In the genomic region with DNA sequence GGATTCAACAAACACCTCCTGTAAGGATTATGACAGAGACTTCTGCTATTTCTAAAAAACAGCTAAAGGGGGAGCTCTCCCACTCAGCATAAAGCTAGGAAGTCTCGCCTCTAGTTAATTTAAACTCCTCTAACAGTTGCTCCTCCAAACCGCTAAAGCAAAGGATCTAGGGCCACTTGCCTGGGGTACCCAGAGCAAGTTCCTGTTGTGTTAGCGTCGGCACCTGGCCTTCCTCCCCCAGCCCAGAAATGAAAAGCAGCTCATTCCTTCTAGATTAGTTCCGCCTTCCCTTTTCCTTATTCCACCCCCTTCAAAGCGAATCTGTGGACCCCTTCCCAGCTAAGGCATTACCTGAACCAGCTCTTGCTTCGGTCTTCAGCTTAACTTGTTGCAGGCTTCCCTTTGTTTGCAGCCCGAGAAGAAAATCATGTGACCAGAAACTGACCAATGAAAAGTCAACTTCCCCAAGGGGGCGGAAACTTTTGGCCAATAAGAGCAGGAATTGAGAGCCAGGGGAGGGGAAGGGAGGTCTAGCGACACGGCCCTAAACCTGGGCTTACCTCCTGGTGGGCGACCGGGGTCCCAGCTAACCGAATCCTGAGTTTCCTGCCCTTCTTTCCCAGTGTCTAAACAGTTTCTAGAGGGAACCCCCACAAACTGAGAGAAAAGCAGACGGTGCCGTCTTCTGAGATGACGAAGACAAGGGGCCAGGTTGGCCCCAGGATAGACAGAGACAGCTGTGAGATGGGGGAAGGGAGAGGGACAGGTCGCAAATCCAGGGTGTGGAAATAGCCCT, we compare ENCODE assay signal across 8 cellular contexts. TPM values are rescaled to one million over a fixed set of nuclear protein-coding genes. Genes with fewer than 3 reads are reported as not detected.
A peak's percentile ranks its signal among the peaks of the same experiment; 100 is the strongest.
DNase-seq lines count a peak whose midpoint lies in the region; ATAC-seq and TF ChIP-seq lines count a peak whose summit lies in the region.

A gene with protein sequence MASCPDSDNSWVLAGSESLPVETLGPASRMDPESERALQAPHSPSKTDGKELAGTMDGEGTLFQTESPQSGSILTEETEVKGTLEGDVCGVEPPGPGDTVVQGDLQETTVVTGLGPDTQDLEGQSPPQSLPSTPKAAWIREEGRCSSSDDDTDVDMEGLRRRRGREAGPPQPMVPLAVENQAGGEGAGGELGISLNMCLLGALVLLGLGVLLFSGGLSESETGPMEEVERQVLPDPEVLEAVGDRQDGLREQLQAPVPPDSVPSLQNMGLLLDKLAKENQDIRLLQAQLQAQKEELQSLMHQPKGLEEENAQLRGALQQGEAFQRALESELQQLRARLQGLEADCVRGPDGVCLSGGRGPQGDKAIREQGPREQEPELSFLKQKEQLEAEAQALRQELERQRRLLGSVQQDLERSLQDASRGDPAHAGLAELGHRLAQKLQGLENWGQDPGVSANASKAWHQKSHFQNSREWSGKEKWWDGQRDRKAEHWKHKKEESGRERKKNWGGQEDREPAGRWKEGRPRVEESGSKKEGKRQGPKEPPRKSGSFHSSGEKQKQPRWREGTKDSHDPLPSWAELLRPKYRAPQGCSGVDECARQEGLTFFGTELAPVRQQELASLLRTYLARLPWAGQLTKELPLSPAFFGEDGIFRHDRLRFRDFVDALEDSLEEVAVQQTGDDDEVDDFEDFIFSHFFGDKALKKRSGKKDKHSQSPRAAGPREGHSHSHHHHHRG (minus strand): TSS at position 382 of the 796 bp plus-strand sequence. CDS start 2,378 bp downstream, outside the sequence.

- H3K27me3 ChIP-seq in colonic mucosa = no peaks in the 10 kb centered on the region

- peak; percentile 45 for ATAC-seq in HG03565 (IDR thresholded peaks at IDR 0.05; ENCODE audit: unreplicated experiment)

- H3K4me1 Mint-ChIP-seq in activated CD4-positive, alpha-beta T cell treated with anti-CD3 and anti-CD28 coated beads, Interleukin-2, amount 10 ng/mL, durations not matched to agents 24 days and 14 days = peaks cover 63% of the 10 kb centered on the region

- H3K9me3 Mint-ChIP-seq in activated CD4-positive, alpha-beta T cell treated with anti-CD3 and anti-CD28 coated beads, Interleukin-2, amount 10 ng/mL, durations not matched to agents 24 days and 14 days = no peaks in the 10 kb centered on the region

- H3K27ac Mint-ChIP-seq in activated CD4-positive, alpha-beta T cell treated with anti-CD3 and anti-CD28 coated beads, Interleukin-2, amount 10 ng/mL, durations not matched to agents 24 days and 14 days = peak within 1 kb of the TSS; percentile 96

- H3K27ac ChIP-seq in colonic mucosa = peak within 1 kb of the TSS; percentile 72

- peak; percentile 85 for DNase-seq in AG10803 (ENCODE audit: low read depth)
- DNase-seq in NCI-H69 (lab: John Stamatoyannopoulos, UW) = peak; percentile 94
- DNase-seq in activated CD4-positive, alpha-beta T cell treated with anti-CD3 and anti-CD28 coated beads, Interleukin-2, amount 10 ng/mL, durations not matched to agents 24 days and 14 days = peak; percentile 97
- peak; percentile 92 for DNase-seq in colonic mucosa
- DNase-seq in kidney tubule cell (ENCODE audit: low spot score) = peak; percentile 90
- DNase-seq in stimulated activated CD4-positive, alpha-beta T cell treated with anti-CD3 and anti-CD28 coated beads, Interleukin-1b, Interleukin-23, amount 100 ng/mL, for 1 hour (ENCODE audit: low read depth in 2 of 2) = peak; percentile 58 to 59

- H3K4me3 Mint-ChIP-seq in activated CD4-positive, alpha-beta T cell treated with anti-CD3 and anti-CD28 coated beads, Interleukin-2, amount 10 ng/mL, durations not matched to agents 24 days and 14 days = peak within 1 kb of the TSS; percentile 87

- H3K4me1 ChIP-seq in colonic mucosa = peaks cover 14% of the 10 kb centered on the region

- peak within 1 kb of the TSS; percentile 70 to 85 for H3K9ac ChIP-seq in colonic mucosa (ENCODE audit: low read depth in 2 of 2, low read length in 2 of 2)

- H3K4me3 ChIP-seq in AG10803 (ENCODE audit: low read length) = peak within 1 kb of the TSS; percentile 72
- H3K4me3 ChIP-seq in colonic mucosa = peak within 1 kb of the TSS; percentile 51

- H3K36me3 ChIP-seq in colonic mucosa = no peaks in the 10 kb centered on the region

- peak; percentile 55 for TF ChIP-seq CTCF in AG10803 (conservative IDR thresholded peaks at IDR 0.05; ENCODE audit: low read length)
- TF ChIP-seq CTCF in colonic mucosa (IDR thresholded peaks at IDR 0.05) = no peak

- peaks cover 23% of the 10 kb centered on the region for H3K36me3 Mint-ChIP-seq in activated CD4-positive, alpha-beta T cell treated with anti-CD3 and anti-CD28 coated beads, Interleukin-2, amount 10 ng/mL, durations not matched to agents 24 days and 14 days (ENCODE audit: low read depth)

- no peaks in the 10 kb centered on the region for H3K9me3 ChIP-seq in colonic mucosa

- intact Hi-C loops in activated CD4-positive, alpha-beta T cell treated with anti-CD3 and anti-CD28 coated beads, Interleukin-2, amount 10 ng/mL, durations not matched to agents 24 days and 14 days (cut with micrococcal nuclease) = loop anchor here (1.0 kb wide), 5 partner anchors 18 to 397 kb away; a partner anchor contains a TSS
- intact Hi-C loops in colonic mucosa (cut with DNase I) = no loop called here

- H3K27me3 Mint-ChIP-seq in activated CD4-positive, alpha-beta T cell treated with anti-CD3 and anti-CD28 coated beads, Interleukin-2, amount 10 ng/mL, durations not matched to agents 24 days and 14 days = no peaks in the 10 kb centered on the region

- TF ChIP-seq POLR2A in GM19099 (IDR thresholded peaks at IDR 0.05; ENCODE audit: extremely low read depth, insufficient read length, low read depth) = peak; percentile 46

RNA-seq across cellular contexts. Expression of the gene that starts here (rescaled TPM):
- 19.3 and 21.6 TPM in 2 replicates for total RNA-seq in activated CD4-positive, alpha-beta T cell treated with anti-CD3 and anti-CD28 coated beads, Interleukin-2, amount 10 ng/mL, durations not matched to agents 24 days and 14 days
- total RNA-seq in colonic mucosa = 10 to 100 TPM; 22.0 to 51.4 TPM

Comparison
In these comparisons a context has a peak if more than half of its experiments do, and no peak if none do; other contexts are left out.
1. Peak in every context shown above with its lines: DNase-seq, ATAC-seq, H3K4me3 ChIP-seq and H3K27ac ChIP-seq.